7 cellular contexts compared by ENCODE assay signal in the genomic region with DNA sequence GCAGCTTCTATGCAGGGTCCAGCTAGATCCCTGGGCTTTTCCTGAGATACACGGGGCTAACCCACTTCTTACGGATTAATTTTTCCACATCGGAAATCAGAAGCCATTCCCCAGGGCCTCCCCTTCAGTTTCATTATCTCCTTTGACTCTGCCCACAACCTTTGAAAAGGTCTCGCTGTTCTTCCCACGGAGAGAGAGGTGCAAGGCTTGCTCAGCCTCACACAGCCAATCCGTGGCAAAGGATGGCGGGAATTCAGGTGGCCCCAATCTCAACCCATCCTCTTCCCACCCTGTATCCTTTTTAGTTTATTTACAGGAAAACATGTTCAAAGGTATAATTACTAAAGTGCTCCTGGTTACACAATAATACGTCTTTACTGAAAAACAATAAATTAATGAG. TPM values are rescaled to one million over a fixed set of nuclear protein-coding genes. Genes with fewer than 3 reads are reported as not detected.
A peak's percentile ranks its signal among the peaks of the same experiment; 100 is the strongest.
DNase-seq lines count a peak whose midpoint lies in the region; ATAC-seq and TF ChIP-seq lines count a peak whose summit lies in the region.

No MANE protein-coding gene starts in this region.

- H3K56ac ChIP-seq in H9 (ENCODE audit: insufficient read length, low read depth, low read length), result no peak overlapping the region

- H3K79me1 ChIP-seq in H9 (ENCODE audit: insufficient read depth, low read depth, low read length, poor library complexity, severe bottlenecking), result no peaks in the 10 kb centered on the region

- no peak overlapping the region for H4K5ac ChIP-seq in H9 (ENCODE audit: insufficient read length, low read depth, low read length)

- H2AK5ac ChIP-seq in H9 (ENCODE audit: insufficient read length, low read length), result no peak overlapping the region

- H3K14ac ChIP-seq in H9 (ENCODE audit: insufficient read depth, low read length), result no peak overlapping the region

- no peak overlapping the region for H2AFZ ChIP-seq in H9 (ENCODE audit: low read length)

- no peak overlapping the region for H3K23ac ChIP-seq in H9 (ENCODE audit: insufficient read length, low read depth, low read length)

- peaks cover 0 to 2% (median 0%) of the 10 kb centered on the region in 3 experiments; a peak in 1 of 7 replicates for H3K36me3 Mint-ChIP-seq in H9 (ENCODE audit: insufficient read depth in 1 of 3, low read depth in 3 of 3)

- H3K23me2 ChIP-seq in H9 (ENCODE audit: insufficient read length, low read depth, low read length, poor library complexity, severe bottlenecking), result peaks cover 15% of the 10 kb centered on the region

- H3K79me2 ChIP-seq in H9 (ENCODE audit: insufficient read depth, low read length), result no peaks in the 10 kb centered on the region; the same call in 1 of the 2 replicates

- H3K4me1 ChIP-seq in H9 (ENCODE audit: insufficient read depth, low read length), result peaks cover 10% of the 10 kb centered on the region; the same call in 1 of the 2 replicates

- ATAC-seq in HG03175 (IDR thresholded peaks at IDR 0.05; ENCODE audit: unreplicated experiment) (no peak), HG03521 (IDR thresholded peaks at IDR 0.05; ENCODE audit: unreplicated experiment) (no peak)

- WGBS in H9 (ENCODE audit: extremely low coverage, insufficient read length, low lambda C conversion rate), result no CpG with 5 or more reads among the region's 8 CpGs

- H3K27ac Mint-ChIP-seq in H9, result no peak overlapping the region

- no peak overlapping the region for H2BK5ac ChIP-seq in H9 (ENCODE audit: insufficient read length, low read length)

- H3K9me3 ChIP-seq in H9 (ENCODE audit: control insufficient read depth, low read depth, low read length), result no peaks in the 10 kb centered on the region
- no peaks in the 10 kb centered on the region for H3K9me3 ChIP-seq in SK-N-MC (ENCODE audit: low read depth, low read length)

- H3K27me3 Mint-ChIP-seq in H9 (ENCODE audit: low read depth), result peaks cover 76% of the 10 kb centered on the region

- H3T11ph ChIP-seq in H9 (ENCODE audit: low read length), result no peak overlapping the region

- no peak overlapping the region for H2BK120ac ChIP-seq in H9 (ENCODE audit: low read depth, low read length, poor library complexity, severe bottlenecking)

- no peaks in the 10 kb centered on the region for H4K20me1 ChIP-seq in H9 (ENCODE audit: control insufficient read depth, insufficient read depth, insufficient read length)

- DNase-seq in H9, result no peak
- DNase-seq in SK-N-MC (ENCODE audit: low read depth, low spot score), result no peak
- no peak for DNase-seq in fibroblast of mammary gland (ENCODE audit: low read depth)
- DNase-seq in skeletal muscle cell (ENCODE audit: low read depth), result no peak
- no peak for DNase-seq in LoVo (ENCODE audit: low spot score)

- H3K27ac ChIP-seq in H9 (ENCODE audit: insufficient read length, low read depth, low read length) (no peak overlapping the region), SK-N-MC (no peak overlapping the region)

- H4K91ac ChIP-seq in H9 (ENCODE audit: insufficient read length, low read depth, low read length), result no peak overlapping the region

- peak overlapping the region; percentile 81 for H3K4me3 ChIP-seq in SK-N-MC
- H3K4me3 ChIP-seq in fibroblast of mammary gland (ENCODE audit: control insufficient read depth, low read depth, low read length), result peak overlapping the region; percentile 54
- H3K4me3 ChIP-seq in skeletal muscle cell (ENCODE audit: low read depth, low read length), result peak overlapping the region; percentile 59

- H3K4me3 Mint-ChIP-seq in H9, result peak overlapping the region; percentile 69 to 89

- H3K27me3 ChIP-seq in H9 (ENCODE audit: insufficient read depth, low read length), result peaks cover 23% of the 10 kb centered on the region

- no peak overlapping the region for H4K8ac ChIP-seq in H9 (replicated peaks; ENCODE audit: insufficient read length, low read depth, low read length)

- H3K4ac ChIP-seq in H9 (ENCODE audit: low read depth, low read length), result no peak overlapping the region

- H2BK12ac ChIP-seq in H9 (ENCODE audit: insufficient read length, low read depth, low read length), result no peak overlapping the region

- no peaks in the 10 kb centered on the region for H3K36me3 ChIP-seq in SK-N-MC (ENCODE audit: insufficient read depth, low read length)

- H3K18ac ChIP-seq in H9 (ENCODE audit: insufficient read length, low read depth, low read length), result no peak overlapping the region

- H2BK15ac ChIP-seq in H9 (ENCODE audit: low read depth, low read length), result no peak overlapping the region

- peak overlapping the region; percentile 78 for H3K4me2 ChIP-seq in H9 (ENCODE audit: insufficient read depth, insufficient read length, low read length)

- peaks cover 39 to 44% of the 10 kb centered on the region in 2 experiments for H3K4me1 Mint-ChIP-seq in H9

- H3K9me3 Mint-ChIP-seq in H9, result peaks cover 0 to 2% of the 10 kb centered on the region in 2 experiments; a peak in 1 of 5 replicates

- no peak overlapping the region for H2BK20ac ChIP-seq in H9 (ENCODE audit: low read depth, low read length, poor library complexity, severe bottlenecking)

- TF ChIP-seq CTCF in H9 (conservative IDR thresholded peaks at IDR 0.05) (no peak), fibroblast of mammary gland (conservative IDR thresholded peaks at IDR 0.05; ENCODE audit: control insufficient read depth, insufficient read depth, low read depth, low read length) (no peak)

- H3K9ac ChIP-seq in H9 (ENCODE audit: extremely low read depth, insufficient read length, low read length), result no peak overlapping the region
- no peak overlapping the region for H3K9ac ChIP-seq in SK-N-MC (ENCODE audit: insufficient read length)

RNA-seq across cellular contexts. Expression of a gene that starts 0.7 kb away (rescaled TPM):
- 48.0 and 50.1 TPM in 2 replicates for total RNA-seq in H9 (2021)

RNA-seq across cellular contexts. Expression of a gene that starts 48.7 kb away (rescaled TPM):
- 4.0 and 4.7 TPM in 2 replicates for total RNA-seq in H9 (2021)
